In the genomic region with DNA sequence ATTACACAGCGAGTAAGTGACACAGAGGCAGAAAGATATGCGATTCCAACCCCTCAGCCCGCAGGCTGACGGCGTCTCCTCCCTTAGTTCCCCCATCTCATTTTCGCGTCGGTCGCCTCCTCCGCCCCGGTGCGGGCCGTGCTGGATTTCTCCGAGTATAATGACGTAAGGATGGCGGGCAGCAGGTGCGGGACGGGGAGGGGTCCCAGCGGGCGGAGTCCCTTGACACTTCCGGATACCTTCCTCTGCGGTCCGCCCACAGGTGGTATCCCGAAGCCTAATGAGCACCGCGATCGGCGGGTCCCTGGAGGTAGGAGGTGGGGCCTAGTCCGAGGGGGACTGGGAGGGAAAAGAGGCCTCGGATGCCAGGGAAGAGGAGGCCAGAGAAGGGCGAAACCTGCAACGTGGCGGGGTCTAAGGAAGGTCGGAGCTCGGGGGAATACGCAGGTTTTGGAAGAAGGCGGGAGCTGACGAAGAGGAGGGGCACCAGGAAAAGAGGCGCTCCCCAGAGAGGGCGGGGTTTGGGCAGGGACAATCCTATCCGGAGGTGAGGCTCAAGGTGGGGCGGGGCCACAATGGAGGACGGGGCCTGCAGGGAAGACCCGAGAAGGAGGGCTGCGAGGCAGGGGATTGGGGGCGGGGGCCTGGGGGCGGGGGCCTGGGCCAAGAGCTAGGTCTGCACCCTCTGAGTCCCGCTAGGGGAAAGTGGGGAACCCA, we compare ENCODE assay signal across 8 cellular contexts. TPM values are rescaled to one million over a fixed set of nuclear protein-coding genes. Genes with fewer than 3 reads are reported as not detected.
DNase-seq lines count a peak whose midpoint lies in the region; ATAC-seq lines count a peak whose summit lies in the region.

No MANE protein-coding gene starts in this region.

- peaks cover 0 to 4% (median 0%) of the 10 kb centered on the region in 11 donors for H3K9me3 Mint-ChIP-seq in naive thymus-derived CD4-positive, alpha-beta T cell

- peaks cover 46 to 63% (median 59%) of the 10 kb centered on the region in 5 donors for H3K27me3 Mint-ChIP-seq in naive thymus-derived CD4-positive, alpha-beta T cell

- no peaks in the 10 kb centered on the region for H3K36me3 ChIP-seq in naive thymus-derived CD4-positive, alpha-beta T cell (ENCODE audit: control insufficient read depth in 2 of 3, insufficient read depth in 3 of 3, low read length in 3 of 3)

- CTCF ChIA-PET in naive thymus-derived CD4-positive, alpha-beta T cell (lab: Charles Lee): no interaction called here

- POLR2A ChIA-PET in naive thymus-derived CD4-positive, alpha-beta T cell (lab: Charles Lee): no interaction called here

- no peak overlapping the region for H3K27ac ChIP-seq in naive thymus-derived CD4-positive, alpha-beta T cell (ENCODE audit: low read depth, low read length)

- no peaks in the 10 kb centered on the region for H3K9me3 ChIP-seq in naive thymus-derived CD4-positive, alpha-beta T cell (ENCODE audit: control insufficient read depth in 2 of 3, low read length in 3 of 3)

- peaks cover 0 to 4% of the 10 kb centered on the region in 2 donors for H3K27me3 ChIP-seq in naive thymus-derived CD4-positive, alpha-beta T cell (ENCODE audit: control insufficient read depth in 2 of 2, insufficient read depth in 2 of 2, low read length in 2 of 2)

- DNase-seq in activated CD4-positive, CD25-positive, alpha-beta regulatory T cell (lab: John Stamatoyannopoulos, UW): no peak
- peak; percentile 90 for DNase-seq in NCI-H2196 (lab: John Stamatoyannopoulos, UW; ENCODE audit: unreplicated experiment)
- peak; percentile 25 to 40 for DNase-seq in activated CD4-positive, alpha-beta T cell treated with anti-CD3 and anti-CD28 coated beads, Interleukin-2, amount 50 U/mL, for 4 hours
- DNase-seq in effector CD8-positive, alpha-beta T cell (lab: John Stamatoyannopoulos, UW): peak; percentile 20
- peak in 8 of 9 donors; percentile 9 to 60 (median 28) for DNase-seq in naive thymus-derived CD4-positive, alpha-beta T cell
- DNase-seq in stimulated activated naive CD4-positive, alpha-beta T cell treated with Interleukin-2 at 50 U/mL for 16 hours (lab: John Stamatoyannopoulos, UW): peak; percentile 68

- intact Hi-C loops in naive thymus-derived CD4-positive, alpha-beta T cell (cut with micrococcal nuclease): loop anchor here in 1 of 2 donors (1.0 kb wide), 1 partner anchor 221 kb away; no protein-coding TSS in a partner anchor

- H3K4me1 Mint-ChIP-seq in naive thymus-derived CD4-positive, alpha-beta T cell: peaks cover 4 to 12% (median 7%) of the 10 kb centered on the region in 7 donors

- H3K36me3 Mint-ChIP-seq in naive thymus-derived CD4-positive, alpha-beta T cell: peaks cover 0 to 4% (median 0%) of the 10 kb centered on the region in 5 donors

- H3K27ac Mint-ChIP-seq in naive thymus-derived CD4-positive, alpha-beta T cell: peak overlapping the region in 1 of 9 donors; percentile 74

- peak overlapping the region; percentile 56 for H3K4me3 ChIP-seq in naive thymus-derived CD4-positive, alpha-beta T cell (ENCODE audit: low read length)

- peak; percentile 71 to 78 for ATAC-seq in activated CD4-positive, CD25-positive, alpha-beta regulatory T cell treated with anti-CD3 and anti-CD28 coated beads, Interleukin-2, amount 50 U/mL, for 24 hours
- peak; percentile 78 for ATAC-seq in HG03039 (IDR thresholded peaks at IDR 0.05; ENCODE audit: unreplicated experiment)
- ATAC-seq in naive thymus-derived CD4-positive, alpha-beta T cell: peak; percentile 64

- peak overlapping the region; percentile 76 to 91 (median 86) for H3K4me3 Mint-ChIP-seq in naive thymus-derived CD4-positive, alpha-beta T cell

- H3K4me1 ChIP-seq in naive thymus-derived CD4-positive, alpha-beta T cell (ENCODE audit: control insufficient read depth in 2 of 2, insufficient read depth in 2 of 2, low read length in 2 of 2): peaks cover 4 to 8% of the 10 kb centered on the region in 2 donors

RNA-seq across cellular contexts. Expression of a gene that starts 3.6 kb away (rescaled TPM):
- total RNA-seq in naive thymus-derived CD4-positive, alpha-beta T cell: under 1 TPM in 4 of 5 experiments, not detected in 1; 0.40 to 0.92 (median 0.55) TPM
- 1 to 10 TPM in 1 of 2 donors, under 1 TPM in 1; 0.82 to 2.0 TPM for polyA plus RNA-seq in naive thymus-derived CD4-positive, alpha-beta T cell

Comparison
In these comparisons a context has a peak if more than half of its experiments do, and no peak if none do; other contexts are left out.
1. DNase-seq: peak in NCI-H2196 (single experiment), activated CD4-positive, alpha-beta T cell treated with anti-CD3 and anti-CD28 coated beads, Interleukin-2, amount 50 U/mL, for 4 hours (2 of 2), effector CD8-positive, alpha-beta T cell (single experiment), naive thymus-derived CD4-positive, alpha-beta T cell (8 of 9) and stimulated activated naive CD4-positive, alpha-beta T cell treated with Interleukin-2 at 50 U/mL for 16 hours (single experiment); none in activated CD4-positive, CD25-positive, alpha-beta regulatory T cell (0 of 4).
2. Peak in every context shown above with its lines, with median percentiles within 50 percentile points of each other: ATAC-seq.